1 cellular context compared by ENCODE assay signal in the genomic region with DNA sequence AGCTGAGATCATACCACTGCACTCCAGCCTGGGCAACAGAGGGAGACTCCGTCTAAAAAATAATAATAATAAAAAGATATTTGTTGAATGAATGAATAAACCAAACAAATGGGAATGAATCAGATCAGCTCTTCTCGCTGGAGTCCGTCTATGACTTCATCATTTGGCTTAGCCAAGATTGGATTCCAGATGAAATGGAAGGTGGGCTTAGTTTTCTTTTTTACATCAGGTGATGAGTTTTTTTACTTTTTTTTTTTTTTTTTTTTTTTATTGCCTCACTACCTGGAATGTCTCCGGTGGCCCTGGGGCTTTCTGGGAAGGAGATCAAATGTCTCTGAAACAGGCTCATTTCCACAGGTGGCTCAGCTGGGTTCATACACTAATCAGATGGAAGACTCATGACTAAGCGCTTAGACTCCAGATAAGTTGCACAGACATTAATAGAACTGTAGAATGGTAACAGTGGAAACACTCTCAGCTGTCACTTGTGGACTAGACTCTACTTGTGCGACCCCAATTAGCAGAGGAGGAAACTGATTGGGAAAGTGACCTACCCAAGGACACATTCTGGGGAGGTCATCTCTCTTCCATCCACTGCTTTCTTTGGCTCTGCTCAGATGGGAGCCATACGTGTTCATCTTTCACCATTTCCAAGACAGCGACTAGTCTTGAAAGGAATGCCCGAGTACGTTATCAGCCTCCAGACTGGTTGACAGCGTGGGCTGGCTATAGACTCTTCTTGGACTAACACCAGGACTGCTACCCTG.
TF ChIP-seq lines count a peak whose summit lies in the region.

No MANE protein-coding gene starts in this region.

TF ChIP-seq in K562, 482 proteins besides CTCF, POLR2A, EP300 and RAD21 (continued from another document and continues in another):
- TF ChIP-seq, protein P1, sequence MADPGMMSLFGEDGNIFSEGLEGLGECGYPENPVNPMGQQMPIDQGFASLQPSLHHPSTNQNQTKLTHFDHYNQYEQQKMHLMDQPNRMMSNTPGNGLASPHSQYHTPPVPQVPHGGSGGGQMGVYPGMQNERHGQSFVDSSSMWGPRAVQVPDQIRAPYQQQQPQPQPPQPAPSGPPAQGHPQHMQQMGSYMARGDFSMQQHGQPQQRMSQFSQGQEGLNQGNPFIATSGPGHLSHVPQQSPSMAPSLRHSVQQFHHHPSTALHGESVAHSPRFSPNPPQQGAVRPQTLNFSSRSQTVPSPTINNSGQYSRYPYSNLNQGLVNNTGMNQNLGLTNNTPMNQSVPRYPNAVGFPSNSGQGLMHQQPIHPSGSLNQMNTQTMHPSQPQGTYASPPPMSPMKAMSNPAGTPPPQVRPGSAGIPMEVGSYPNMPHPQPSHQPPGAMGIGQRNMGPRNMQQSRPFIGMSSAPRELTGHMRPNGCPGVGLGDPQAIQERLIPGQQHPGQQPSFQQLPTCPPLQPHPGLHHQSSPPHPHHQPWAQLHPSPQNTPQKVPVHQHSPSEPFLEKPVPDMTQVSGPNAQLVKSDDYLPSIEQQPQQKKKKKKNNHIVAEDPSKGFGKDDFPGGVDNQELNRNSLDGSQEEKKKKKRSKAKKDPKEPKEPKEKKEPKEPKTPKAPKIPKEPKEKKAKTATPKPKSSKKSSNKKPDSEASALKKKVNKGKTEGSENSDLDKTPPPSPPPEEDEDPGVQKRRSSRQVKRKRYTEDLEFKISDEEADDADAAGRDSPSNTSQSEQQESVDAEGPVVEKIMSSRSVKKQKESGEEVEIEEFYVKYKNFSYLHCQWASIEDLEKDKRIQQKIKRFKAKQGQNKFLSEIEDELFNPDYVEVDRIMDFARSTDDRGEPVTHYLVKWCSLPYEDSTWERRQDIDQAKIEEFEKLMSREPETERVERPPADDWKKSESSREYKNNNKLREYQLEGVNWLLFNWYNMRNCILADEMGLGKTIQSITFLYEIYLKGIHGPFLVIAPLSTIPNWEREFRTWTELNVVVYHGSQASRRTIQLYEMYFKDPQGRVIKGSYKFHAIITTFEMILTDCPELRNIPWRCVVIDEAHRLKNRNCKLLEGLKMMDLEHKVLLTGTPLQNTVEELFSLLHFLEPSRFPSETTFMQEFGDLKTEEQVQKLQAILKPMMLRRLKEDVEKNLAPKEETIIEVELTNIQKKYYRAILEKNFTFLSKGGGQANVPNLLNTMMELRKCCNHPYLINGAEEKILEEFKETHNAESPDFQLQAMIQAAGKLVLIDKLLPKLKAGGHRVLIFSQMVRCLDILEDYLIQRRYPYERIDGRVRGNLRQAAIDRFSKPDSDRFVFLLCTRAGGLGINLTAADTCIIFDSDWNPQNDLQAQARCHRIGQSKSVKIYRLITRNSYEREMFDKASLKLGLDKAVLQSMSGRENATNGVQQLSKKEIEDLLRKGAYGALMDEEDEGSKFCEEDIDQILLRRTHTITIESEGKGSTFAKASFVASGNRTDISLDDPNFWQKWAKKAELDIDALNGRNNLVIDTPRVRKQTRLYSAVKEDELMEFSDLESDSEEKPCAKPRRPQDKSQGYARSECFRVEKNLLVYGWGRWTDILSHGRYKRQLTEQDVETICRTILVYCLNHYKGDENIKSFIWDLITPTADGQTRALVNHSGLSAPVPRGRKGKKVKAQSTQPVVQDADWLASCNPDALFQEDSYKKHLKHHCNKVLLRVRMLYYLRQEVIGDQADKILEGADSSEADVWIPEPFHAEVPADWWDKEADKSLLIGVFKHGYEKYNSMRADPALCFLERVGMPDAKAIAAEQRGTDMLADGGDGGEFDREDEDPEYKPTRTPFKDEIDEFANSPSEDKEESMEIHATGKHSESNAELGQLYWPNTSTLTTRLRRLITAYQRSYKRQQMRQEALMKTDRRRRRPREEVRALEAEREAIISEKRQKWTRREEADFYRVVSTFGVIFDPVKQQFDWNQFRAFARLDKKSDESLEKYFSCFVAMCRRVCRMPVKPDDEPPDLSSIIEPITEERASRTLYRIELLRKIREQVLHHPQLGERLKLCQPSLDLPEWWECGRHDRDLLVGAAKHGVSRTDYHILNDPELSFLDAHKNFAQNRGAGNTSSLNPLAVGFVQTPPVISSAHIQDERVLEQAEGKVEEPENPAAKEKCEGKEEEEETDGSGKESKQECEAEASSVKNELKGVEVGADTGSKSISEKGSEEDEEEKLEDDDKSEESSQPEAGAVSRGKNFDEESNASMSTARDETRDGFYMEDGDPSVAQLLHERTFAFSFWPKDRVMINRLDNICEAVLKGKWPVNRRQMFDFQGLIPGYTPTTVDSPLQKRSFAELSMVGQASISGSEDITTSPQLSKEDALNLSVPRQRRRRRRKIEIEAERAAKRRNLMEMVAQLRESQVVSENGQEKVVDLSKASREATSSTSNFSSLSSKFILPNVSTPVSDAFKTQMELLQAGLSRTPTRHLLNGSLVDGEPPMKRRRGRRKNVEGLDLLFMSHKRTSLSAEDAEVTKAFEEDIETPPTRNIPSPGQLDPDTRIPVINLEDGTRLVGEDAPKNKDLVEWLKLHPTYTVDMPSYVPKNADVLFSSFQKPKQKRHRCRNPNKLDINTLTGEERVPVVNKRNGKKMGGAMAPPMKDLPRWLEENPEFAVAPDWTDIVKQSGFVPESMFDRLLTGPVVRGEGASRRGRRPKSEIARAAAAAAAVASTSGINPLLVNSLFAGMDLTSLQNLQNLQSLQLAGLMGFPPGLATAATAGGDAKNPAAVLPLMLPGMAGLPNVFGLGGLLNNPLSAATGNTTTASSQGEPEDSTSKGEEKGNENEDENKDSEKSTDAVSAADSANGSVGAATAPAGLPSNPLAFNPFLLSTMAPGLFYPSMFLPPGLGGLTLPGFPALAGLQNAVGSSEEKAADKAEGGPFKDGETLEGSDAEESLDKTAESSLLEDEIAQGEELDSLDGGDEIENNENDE (IDR thresholded peaks at IDR 0.05; ENCODE audit: low read depth, low read length) = no peak
- TF ChIP-seq, protein P2, sequence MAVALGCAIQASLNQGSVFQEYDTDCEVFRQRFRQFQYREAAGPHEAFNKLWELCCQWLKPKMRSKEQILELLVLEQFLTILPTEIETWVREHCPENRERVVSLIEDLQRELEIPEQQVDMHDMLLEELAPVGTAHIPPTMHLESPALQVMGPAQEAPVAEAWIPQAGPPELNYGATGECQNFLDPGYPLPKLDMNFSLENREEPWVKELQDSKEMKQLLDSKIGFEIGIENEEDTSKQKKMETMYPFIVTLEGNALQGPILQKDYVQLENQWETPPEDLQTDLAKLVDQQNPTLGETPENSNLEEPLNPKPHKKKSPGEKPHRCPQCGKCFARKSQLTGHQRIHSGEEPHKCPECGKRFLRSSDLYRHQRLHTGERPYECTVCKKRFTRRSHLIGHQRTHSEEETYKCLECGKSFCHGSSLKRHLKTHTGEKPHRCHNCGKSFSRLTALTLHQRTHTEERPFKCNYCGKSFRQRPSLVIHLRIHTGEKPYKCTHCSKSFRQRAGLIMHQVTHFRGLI (CRISPR knock-in tag; IDR thresholded peaks at IDR 0.05) = no peak
- TF ChIP-seq TSC22D4 (tag; IDR thresholded peaks at IDR 0.05) (no peak), NELFE (IDR thresholded peaks at IDR 0.05; ENCODE audit: insufficient read depth, insufficient read length) (no peak), ILK (tag; IDR thresholded peaks at IDR 0.05; ENCODE audit: borderline replicate concordance, low read depth) (no peak), PTBP1 (IDR thresholded peaks at IDR 0.05; ENCODE audit: low read depth, low read length) (no peak), DACH1 (IDR thresholded peaks at IDR 0.05; ENCODE audit: partially characterized antibody) (peak; percentile 44), TRIM24 (IDR thresholded peaks at IDR 0.05) (peak in 1 of 2 experiments; percentile 9; a peak in 1 of 4 replicates), ZFPM2 (CRISPR knock-in tag; IDR thresholded peaks at IDR 0.05) (no peak), KDM1A (IDR thresholded peaks at IDR 0.05) (peak in 1 of 2 experiments; percentile 14; a peak in 1 of 4 replicates), ZEB2 (IDR thresholded peaks at IDR 0.05) (peak; percentile 49; the same call in 1 of the 2 replicates), FOXM1 (IDR thresholded peaks at IDR 0.05; ENCODE audit: low read depth) (no peak), FOXM1 (CRISPR knock-in tag; IDR thresholded peaks at IDR 0.05; ENCODE audit: low read depth) (no peak), TARDBP (IDR thresholded peaks at IDR 0.05) (no peak)
- TF ChIP-seq, protein P3, sequence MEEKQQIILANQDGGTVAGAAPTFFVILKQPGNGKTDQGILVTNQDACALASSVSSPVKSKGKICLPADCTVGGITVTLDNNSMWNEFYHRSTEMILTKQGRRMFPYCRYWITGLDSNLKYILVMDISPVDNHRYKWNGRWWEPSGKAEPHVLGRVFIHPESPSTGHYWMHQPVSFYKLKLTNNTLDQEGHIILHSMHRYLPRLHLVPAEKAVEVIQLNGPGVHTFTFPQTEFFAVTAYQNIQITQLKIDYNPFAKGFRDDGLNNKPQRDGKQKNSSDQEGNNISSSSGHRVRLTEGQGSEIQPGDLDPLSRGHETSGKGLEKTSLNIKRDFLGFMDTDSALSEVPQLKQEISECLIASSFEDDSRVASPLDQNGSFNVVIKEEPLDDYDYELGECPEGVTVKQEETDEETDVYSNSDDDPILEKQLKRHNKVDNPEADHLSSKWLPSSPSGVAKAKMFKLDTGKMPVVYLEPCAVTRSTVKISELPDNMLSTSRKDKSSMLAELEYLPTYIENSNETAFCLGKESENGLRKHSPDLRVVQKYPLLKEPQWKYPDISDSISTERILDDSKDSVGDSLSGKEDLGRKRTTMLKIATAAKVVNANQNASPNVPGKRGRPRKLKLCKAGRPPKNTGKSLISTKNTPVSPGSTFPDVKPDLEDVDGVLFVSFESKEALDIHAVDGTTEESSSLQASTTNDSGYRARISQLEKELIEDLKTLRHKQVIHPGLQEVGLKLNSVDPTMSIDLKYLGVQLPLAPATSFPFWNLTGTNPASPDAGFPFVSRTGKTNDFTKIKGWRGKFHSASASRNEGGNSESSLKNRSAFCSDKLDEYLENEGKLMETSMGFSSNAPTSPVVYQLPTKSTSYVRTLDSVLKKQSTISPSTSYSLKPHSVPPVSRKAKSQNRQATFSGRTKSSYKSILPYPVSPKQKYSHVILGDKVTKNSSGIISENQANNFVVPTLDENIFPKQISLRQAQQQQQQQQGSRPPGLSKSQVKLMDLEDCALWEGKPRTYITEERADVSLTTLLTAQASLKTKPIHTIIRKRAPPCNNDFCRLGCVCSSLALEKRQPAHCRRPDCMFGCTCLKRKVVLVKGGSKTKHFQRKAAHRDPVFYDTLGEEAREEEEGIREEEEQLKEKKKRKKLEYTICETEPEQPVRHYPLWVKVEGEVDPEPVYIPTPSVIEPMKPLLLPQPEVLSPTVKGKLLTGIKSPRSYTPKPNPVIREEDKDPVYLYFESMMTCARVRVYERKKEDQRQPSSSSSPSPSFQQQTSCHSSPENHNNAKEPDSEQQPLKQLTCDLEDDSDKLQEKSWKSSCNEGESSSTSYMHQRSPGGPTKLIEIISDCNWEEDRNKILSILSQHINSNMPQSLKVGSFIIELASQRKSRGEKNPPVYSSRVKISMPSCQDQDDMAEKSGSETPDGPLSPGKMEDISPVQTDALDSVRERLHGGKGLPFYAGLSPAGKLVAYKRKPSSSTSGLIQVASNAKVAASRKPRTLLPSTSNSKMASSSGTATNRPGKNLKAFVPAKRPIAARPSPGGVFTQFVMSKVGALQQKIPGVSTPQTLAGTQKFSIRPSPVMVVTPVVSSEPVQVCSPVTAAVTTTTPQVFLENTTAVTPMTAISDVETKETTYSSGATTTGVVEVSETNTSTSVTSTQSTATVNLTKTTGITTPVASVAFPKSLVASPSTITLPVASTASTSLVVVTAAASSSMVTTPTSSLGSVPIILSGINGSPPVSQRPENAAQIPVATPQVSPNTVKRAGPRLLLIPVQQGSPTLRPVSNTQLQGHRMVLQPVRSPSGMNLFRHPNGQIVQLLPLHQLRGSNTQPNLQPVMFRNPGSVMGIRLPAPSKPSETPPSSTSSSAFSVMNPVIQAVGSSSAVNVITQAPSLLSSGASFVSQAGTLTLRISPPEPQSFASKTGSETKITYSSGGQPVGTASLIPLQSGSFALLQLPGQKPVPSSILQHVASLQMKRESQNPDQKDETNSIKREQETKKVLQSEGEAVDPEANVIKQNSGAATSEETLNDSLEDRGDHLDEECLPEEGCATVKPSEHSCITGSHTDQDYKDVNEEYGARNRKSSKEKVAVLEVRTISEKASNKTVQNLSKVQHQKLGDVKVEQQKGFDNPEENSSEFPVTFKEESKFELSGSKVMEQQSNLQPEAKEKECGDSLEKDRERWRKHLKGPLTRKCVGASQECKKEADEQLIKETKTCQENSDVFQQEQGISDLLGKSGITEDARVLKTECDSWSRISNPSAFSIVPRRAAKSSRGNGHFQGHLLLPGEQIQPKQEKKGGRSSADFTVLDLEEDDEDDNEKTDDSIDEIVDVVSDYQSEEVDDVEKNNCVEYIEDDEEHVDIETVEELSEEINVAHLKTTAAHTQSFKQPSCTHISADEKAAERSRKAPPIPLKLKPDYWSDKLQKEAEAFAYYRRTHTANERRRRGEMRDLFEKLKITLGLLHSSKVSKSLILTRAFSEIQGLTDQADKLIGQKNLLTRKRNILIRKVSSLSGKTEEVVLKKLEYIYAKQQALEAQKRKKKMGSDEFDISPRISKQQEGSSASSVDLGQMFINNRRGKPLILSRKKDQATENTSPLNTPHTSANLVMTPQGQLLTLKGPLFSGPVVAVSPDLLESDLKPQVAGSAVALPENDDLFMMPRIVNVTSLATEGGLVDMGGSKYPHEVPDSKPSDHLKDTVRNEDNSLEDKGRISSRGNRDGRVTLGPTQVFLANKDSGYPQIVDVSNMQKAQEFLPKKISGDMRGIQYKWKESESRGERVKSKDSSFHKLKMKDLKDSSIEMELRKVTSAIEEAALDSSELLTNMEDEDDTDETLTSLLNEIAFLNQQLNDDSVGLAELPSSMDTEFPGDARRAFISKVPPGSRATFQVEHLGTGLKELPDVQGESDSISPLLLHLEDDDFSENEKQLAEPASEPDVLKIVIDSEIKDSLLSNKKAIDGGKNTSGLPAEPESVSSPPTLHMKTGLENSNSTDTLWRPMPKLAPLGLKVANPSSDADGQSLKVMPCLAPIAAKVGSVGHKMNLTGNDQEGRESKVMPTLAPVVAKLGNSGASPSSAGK (IDR thresholded peaks at IDR 0.05) = no peak
